Comparison of ENCODE assay signal across 9 cellular contexts in genomic region chr2:44120428-44120827, GRCh38. TPM values are rescaled to one million over a fixed set of nuclear protein-coding genes. Genes with fewer than 3 reads are reported as not detected.
DNase-seq lines count a peak whose midpoint lies in the region; ATAC-seq and TF ChIP-seq lines count a peak whose summit lies in the region.
"Had no signal": no experiment of that assay in that cellular context is flagged by ENCODE, and none has a peak within 500 bp of the region (broad histone marks: within the 10 kb centered on the region; RNA-seq: fewer than 3 reads in every experiment).

No MANE protein-coding gene starts in this region.

- no peaks in the 10 kb centered on the region for H4K20me1 ChIP-seq in GM23338 (replicated peaks; ENCODE audit: insufficient read depth)
- no peaks in the 10 kb centered on the region for H4K20me1 ChIP-seq in PC-9 (ENCODE audit: insufficient read depth)

- peaks cover 5% of the 10 kb centered on the region for H3K27me3 Mint-ChIP-seq in GM23338 (ENCODE audit: insufficient read depth, low read depth, poor library complexity)

- H3F3A ChIP-seq in GM23338 (replicated peaks; ENCODE audit: low read depth) (no peaks in the 10 kb centered on the region), PC-9 (ENCODE audit: insufficient read depth, low read depth) (peaks cover 14% of the 10 kb centered on the region)

- CTCF ChIA-PET in PC-9 (lab: Charles Lee) = no interaction called here

- no peak for TF ChIP-seq CTCF in GM23338 (conservative IDR thresholded peaks at IDR 0.05; ENCODE audit: low read depth in 2 of 2)
- no peak for TF ChIP-seq CTCF in PC-9 (conservative IDR thresholded peaks at IDR 0.05)
- TF ChIP-seq CTCF in GM10266 (IDR thresholded peaks at IDR 0.05; ENCODE audit: control insufficient read depth, insufficient read depth, low read depth, missing control alignments) = no peak

- POLR2A ChIA-PET in PC-9 (lab: Charles Lee; ENCODE audit: unreplicated experiment) = interaction anchor here (0.7 kb wide), 1 partner anchor 20 kb away, joined by 5 read pairs; no protein-coding TSS in a partner anchor

- H3K9me3 ChIP-seq in PC-9 (ENCODE audit: insufficient read depth, low read depth) (no peaks in the 10 kb centered on the region), adipocyte (ENCODE audit: control insufficient read depth, low read length) (no peaks in the 10 kb centered on the region)
- H3K9me3 ChIP-seq: left lung had no signal

- no TSS peak for BruUV-seq in PC-9 (replicated peaks; lab: Mats Ljungman, UMichigan)

- H3K9me3 Mint-ChIP-seq in GM23338 = no peaks in the 10 kb centered on the region

- DNase-seq in GM23338 (ENCODE audit: low spot score) = no peak
- DNase-seq in PC-9 = peak in 1 of 2 experiments; percentile 91
- DNase-seq in adipocyte (ENCODE audit: low read depth) = peak; percentile 81
- DNase-seq in smooth muscle cell of the brain vasculature (ENCODE audit: low read depth, low spot score) = peak; percentile 15
- no peak for DNase-seq in DMS53 (lab: John Stamatoyannopoulos, UW)
- no peak for DNase-seq in NCI-H2107 (lab: John Stamatoyannopoulos, UW)
- DNase-seq in GM10266 (ENCODE audit: extremely low spot score) = no peak
- DNase-seq: left lung, NCI-H1092 treated with DMSO at 0.1 percent for 48 hours had no signal

- H3K9ac ChIP-seq in adipocyte (ENCODE audit: low read length) = no peak overlapping the region

- no peak overlapping the region for H3K4me2 ChIP-seq in GM23338
- peak overlapping the region; percentile 8; the same call in 1 of the 2 replicates for H3K4me2 ChIP-seq in PC-9

- H3K4me1 Mint-ChIP-seq in GM23338 = peaks cover 11% of the 10 kb centered on the region; the same call in 2 of the 3 replicates

- H3K4me3 Mint-ChIP-seq in GM23338 = no peak overlapping the region

- H3K4me3 ChIP-seq in GM23338 (no peak overlapping the region), PC-9 (no peak overlapping the region), adipocyte (ENCODE audit: low read length) (no peak overlapping the region)
- H3K4me3 ChIP-seq: left lung had no signal

- intact Hi-C loops in PC-9 (cut with micrococcal nuclease; ENCODE audit: unreplicated experiment) = no loop called here

- peak overlapping the region; percentile 60; the same call in 1 of the 2 replicates for H2AFZ ChIP-seq in GM23338
- no peak overlapping the region for H2AFZ ChIP-seq in PC-9

- no peaks in the 10 kb centered on the region; the same call in 2 of the 3 replicates for H3K36me3 Mint-ChIP-seq in GM23338 (ENCODE audit: low read depth)

- H3K79me2 ChIP-seq in GM23338 (replicated peaks; ENCODE audit: insufficient read depth) (no peaks in the 10 kb centered on the region), PC-9 (ENCODE audit: low read depth) (no peaks in the 10 kb centered on the region)

- H3K36me3 ChIP-seq in GM23338 (ENCODE audit: insufficient read depth) = no peaks in the 10 kb centered on the region
- H3K36me3 ChIP-seq in PC-9 (ENCODE audit: low read depth) = no peaks in the 10 kb centered on the region
- H3K36me3 ChIP-seq in adipocyte (ENCODE audit: control insufficient read depth, insufficient read depth, low read length, severe bottlenecking) = no peaks in the 10 kb centered on the region
- H3K36me3 ChIP-seq: left lung had no signal

- no peak for ATAC-seq in GM23338
- ATAC-seq: left lung had no signal

- H3K4me1 ChIP-seq in GM23338 (ENCODE audit: insufficient read depth) (peaks cover 13% of the 10 kb centered on the region; the same call in 1 of the 2 replicates), PC-9 (replicated peaks; ENCODE audit: insufficient read depth) (peaks cover 17% of the 10 kb centered on the region), adipocyte (ENCODE audit: control insufficient read depth, insufficient read depth, low read length) (peaks cover 12% of the 10 kb centered on the region)

- no peak overlapping the region for H3K27ac Mint-ChIP-seq in GM23338

- H3K9me2 ChIP-seq in GM23338 (ENCODE audit: insufficient read depth) (no peaks in the 10 kb centered on the region), PC-9 (ENCODE audit: insufficient read depth) (no peaks in the 10 kb centered on the region)

- no peak overlapping the region for H3K27ac ChIP-seq in GM23338 (ENCODE audit: low read depth)
- H3K27ac ChIP-seq in PC-9 = peak overlapping the region; percentile 20; the same call in 1 of the 2 replicates

- no peaks in the 10 kb centered on the region for H3K27me3 ChIP-seq in GM23338 (ENCODE audit: insufficient read depth)
- no peaks in the 10 kb centered on the region for H3K27me3 ChIP-seq in PC-9 (ENCODE audit: insufficient read depth, low read depth)
- H3K27me3 ChIP-seq in adipocyte (replicated peaks; ENCODE audit: control insufficient read depth, insufficient read depth, low read length) = no peaks in the 10 kb centered on the region
- H3K27me3 ChIP-seq: left lung had no signal

TF ChIP-seq in GM23338, 12 proteins besides CTCF, POLR2A, EP300 and RAD21 (continues in another document):
- TF ChIP-seq NANOG (IDR thresholded peaks at IDR 0.05; ENCODE audit: borderline replicate concordance) (no peak), REST (IDR thresholded peaks at IDR 0.05; ENCODE audit: unreplicated experiment) (no peak), ETS1 (IDR thresholded peaks at IDR 0.05) (no peak)

RNA-seq across cellular contexts. Expression of gene PPM1B, which starts 48.2 kb away (rescaled TPM):
- 134 and 137 TPM in 2 replicates for total RNA-seq in GM23338 (2014; rRNA removed; shearing (Covaris generic))
- 93.1 and 112 TPM in 2 replicates for polyA plus RNA-seq in GM23338 (2016; fragmentation: Nextera tagmentation; extraction: Ambion mirVana)
- 42.3 and 45.0 TPM in 2 replicates for total RNA-seq in PC-9 (2021)

Comparison
In these comparisons a context has a peak if more than half of its experiments do, and no peak if none do; other contexts are left out.
1. DNase-seq: peak in adipocyte (single experiment) and smooth muscle cell of the brain vasculature (single experiment); none in GM23338 (single experiment), DMS53 (single experiment), NCI-H2107 (single experiment) and GM10266 (single experiment).